In genomic region chr3:122403489-122403888, GRCh38 we compare ENCODE assay signal across 22 cellular contexts. TPM values are rescaled to one million over a fixed set of nuclear protein-coding genes. Genes with fewer than 3 reads are reported as not detected.
DNase-seq lines count a peak whose midpoint lies in the region; ATAC-seq and TF ChIP-seq lines count a peak whose summit lies in the region.
"Had no signal": no experiment of that assay in that cellular context is flagged by ENCODE, and none has a peak within 500 bp of the region (broad histone marks: within the 10 kb centered on the region; RNA-seq: fewer than 3 reads in every experiment).

No MANE protein-coding gene starts in this region.

- peaks cover 34% of the 10 kb centered on the region for H3K36me3 ChIP-seq in CD8-positive, alpha-beta T cell (ENCODE audit: insufficient read depth, low read length)
- H3K36me3 ChIP-seq in HAP-1 (replicated peaks), result peaks cover 16% of the 10 kb centered on the region

- no peaks in the 10 kb centered on the region for H3K9me3 Mint-ChIP-seq in CD8-positive, alpha-beta T cell
- H3K9me3 Mint-ChIP-seq in memory B cell, result no peaks in the 10 kb centered on the region
- H3K9me3 Mint-ChIP-seq in immature natural killer cell, result no peaks in the 10 kb centered on the region
- H3K9me3 Mint-ChIP-seq: CD8-positive, alpha-beta memory T cell; neural crest cell had no signal

- peaks cover 62% of the 10 kb centered on the region for H3K36me3 Mint-ChIP-seq in CD8-positive, alpha-beta T cell
- H3K36me3 Mint-ChIP-seq in memory B cell (peaks cover 17% of the 10 kb centered on the region), immature natural killer cell (peaks cover 4 to 9% (median 9%) of the 10 kb centered on the region in 3 donors)

- H3K4me1 Mint-ChIP-seq in CD8-positive, alpha-beta T cell (ENCODE audit: low read depth), result peaks cover 5% of the 10 kb centered on the region
- H3K4me1 Mint-ChIP-seq in memory B cell, result peaks cover 4% of the 10 kb centered on the region
- H3K4me1 Mint-ChIP-seq in immature natural killer cell, result no peaks in the 10 kb centered on the region
- H3K4me1 Mint-ChIP-seq: neural crest cell had no signal

- in situ Hi-C loops in astrocyte of the cerebellum (cut with HindIII; ENCODE audit: low sequenced_read_pairs) (no loop called here), HAP-1 (cut with MboI; ENCODE audit: low sequenced_read_pairs) (no loop called here)

- no peak for DNase-seq in CD8-positive, alpha-beta T cell
- DNase-seq in M059J (ENCODE audit: low read depth) (peak; percentile 94), astrocyte of the cerebellum (ENCODE audit: low read depth) (peak; percentile 44), memory B cell (ENCODE audit: low spot score in 2 of 2) (no peak), SKM-1 treated with dmso at 0.1 percent for 144 hours (lab: John Stamatoyannopoulos, UW; ENCODE audit: unreplicated experiment) (no peak), HAP-1 (ENCODE audit: low spot score in 2 of 2) (no peak), immature natural killer cell (no peak)
- DNase-seq: activated CD4-positive, alpha-beta T cell treated with anti-CD3 and anti-CD28 coated beads, Interleukin-2, amount 50 U/mL, for 1 hour; activated CD8-positive, alpha-beta memory T cell treated with anti-CD3 and anti-CD28 coated beads, Interleukin-2, amount 50 U/mL, for 48 hours; activated naive CD4-positive, alpha-beta T cell treated with Interleukin-2 at 50 U/mL for 16 hours; body of pancreas; CD8-positive, alpha-beta memory T cell; DMS79; hippocampal formation; kidney glomerular epithelial cell; NCI-H1417 treated with DMSO at 0.1 percent for 48 hours; NCI-H524; Right ventricle myocardium superior had no signal

- H3K4me1 ChIP-seq in CD8-positive, alpha-beta T cell (ENCODE audit: insufficient read depth, low read length), result no peaks in the 10 kb centered on the region
- no peaks in the 10 kb centered on the region for H3K4me1 ChIP-seq in HAP-1

- CTCF ChIA-PET in CD8-positive, alpha-beta T cell (lab: Charles Lee), result interaction anchor here (0.6 to 2.3 kb wide), 2 partner anchors 10 to 12 kb away, joined by 3 to 9 read pairs; no protein-coding TSS in a partner anchor

- H3K4me3 ChIP-seq in CD8-positive, alpha-beta T cell (ENCODE audit: low read depth, low read length), result no peak overlapping the region
- no peak overlapping the region for H3K4me3 ChIP-seq in astrocyte of the cerebellum (ENCODE audit: low read depth, low read length)
- H3K4me3 ChIP-seq in HAP-1, result no peak overlapping the region
- H3K4me3 ChIP-seq: body of pancreas, coronary artery had no signal

- intact Hi-C loops in CD8-positive, alpha-beta T cell (cut with DNase I, micrococcal nuclease), result no loop called here

- H3K4me3 Mint-ChIP-seq in CD8-positive, alpha-beta T cell, result no peak overlapping the region
- H3K4me3 Mint-ChIP-seq in memory B cell (no peak overlapping the region), immature natural killer cell (no peak overlapping the region)
- H3K4me3 Mint-ChIP-seq: CD8-positive, alpha-beta memory T cell; neural crest cell had no signal

- ATAC-seq in CD8-positive, alpha-beta T cell, result no peak
- no peak for ATAC-seq in memory B cell (ENCODE audit: low read depth)
- no peak for ATAC-seq in GM21526 (IDR thresholded peaks at IDR 0.05; ENCODE audit: low FRiP score, unreplicated experiment)
- ATAC-seq: body of pancreas had no signal

- no peaks in the 10 kb centered on the region for H3K27me3 Mint-ChIP-seq in CD8-positive, alpha-beta T cell (ENCODE audit: low read depth)
- H3K27me3 Mint-ChIP-seq in memory B cell, result no peaks in the 10 kb centered on the region
- H3K27me3 Mint-ChIP-seq in immature natural killer cell (ENCODE audit: low read depth in 3 of 3), result no peaks in the 10 kb centered on the region
- H3K27me3 Mint-ChIP-seq: CD8-positive, alpha-beta memory T cell had no signal

- no peak for TF ChIP-seq CTCF in CD8-positive, alpha-beta T cell (IDR thresholded peaks at IDR 0.05)
- TF ChIP-seq CTCF in astrocyte of the cerebellum (IDR thresholded peaks at IDR 0.05; ENCODE audit: low read depth, low read length, missing control alignments), result no peak

- peak overlapping the region; percentile 20 for H3K27ac Mint-ChIP-seq in CD8-positive, alpha-beta T cell
- peak overlapping the region; percentile 51 for H3K27ac Mint-ChIP-seq in memory B cell
- H3K27ac Mint-ChIP-seq in immature natural killer cell, result no peak overlapping the region

- no peak overlapping the region for H3K27ac ChIP-seq in CD8-positive, alpha-beta T cell (ENCODE audit: low read depth, low read length)
- H3K27ac ChIP-seq: coronary artery, VCaP had no signal

- POLR2A ChIA-PET in CD8-positive, alpha-beta T cell (lab: Charles Lee), result no interaction called here

- H3K9me3 ChIP-seq in CD8-positive, alpha-beta T cell (ENCODE audit: low read length), result no peaks in the 10 kb centered on the region
- no peaks in the 10 kb centered on the region for H3K9me3 ChIP-seq in HAP-1
- H3K9me3 ChIP-seq: body of pancreas had no signal

- no peaks in the 10 kb centered on the region for H3K27me3 ChIP-seq in CD8-positive, alpha-beta T cell (ENCODE audit: insufficient read depth, low read length)
- H3K27me3 ChIP-seq in HAP-1 (ENCODE audit: low read depth), result no peaks in the 10 kb centered on the region
- H3K27me3 ChIP-seq: body of pancreas had no signal

RNA-seq across cellular contexts. Expression of gene WDR5B, which starts 12.4 kb away (rescaled TPM):
- total RNA-seq in CD8-positive, alpha-beta T cell, result 1 to 10 TPM; 1.9 to 2.7 TPM
- 4.6 and 5.5 TPM in 2 replicates for total RNA-seq in M059J (2014; rRNA removed; shearing (Covaris generic))
- polyA plus RNA-seq in immature natural killer cell, result 1 to 10 TPM in 2 of 3 donors, under 1 TPM in 1; 0.70 to 2.2 (median 1.3) TPM

RNA-seq across cellular contexts. Expression of gene FAM162A, which starts 19.5 kb away (rescaled TPM):
- 10 to 100 TPM; 36.9 to 38.2 TPM for total RNA-seq in CD8-positive, alpha-beta T cell
- total RNA-seq in M059J (2014; rRNA removed; shearing (Covaris generic)), result 84.7 and 87.8 TPM in 2 replicates
- polyA plus RNA-seq in immature natural killer cell, result 10 to 100 TPM; 49.0 to 65.6 (median 63.9) TPM

RNA-seq across cellular contexts. Expression of gene MIX23, which starts 20.5 kb away (rescaled TPM):
- 10 to 100 TPM; 17.2 to 18.2 TPM for total RNA-seq in CD8-positive, alpha-beta T cell
- 56.4 and 112 TPM in 2 replicates for total RNA-seq in M059J (2014; rRNA removed; shearing (Covaris generic))
- polyA plus RNA-seq in immature natural killer cell, result 10 to 100 TPM in 2 of 3 donors, 1 to 10 TPM in 1; 1.9 to 17.1 (median 12.7) TPM

Comparison
In these comparisons a context has a peak if more than half of its experiments do, and no peak if none do; other contexts are left out.
1. DNase-seq: peak in M059J (single experiment) and astrocyte of the cerebellum (single experiment); none in CD8-positive, alpha-beta T cell (0 of 7), memory B cell (0 of 2), SKM-1 treated with dmso at 0.1 percent for 144 hours (single experiment), HAP-1 (0 of 2) and immature natural killer cell (0 of 3).
2. H3K27ac Mint-ChIP-seq: peak in CD8-positive, alpha-beta T cell (single experiment) and memory B cell (single experiment); none in immature natural killer cell (0 of 6).